In the genomic region with DNA sequence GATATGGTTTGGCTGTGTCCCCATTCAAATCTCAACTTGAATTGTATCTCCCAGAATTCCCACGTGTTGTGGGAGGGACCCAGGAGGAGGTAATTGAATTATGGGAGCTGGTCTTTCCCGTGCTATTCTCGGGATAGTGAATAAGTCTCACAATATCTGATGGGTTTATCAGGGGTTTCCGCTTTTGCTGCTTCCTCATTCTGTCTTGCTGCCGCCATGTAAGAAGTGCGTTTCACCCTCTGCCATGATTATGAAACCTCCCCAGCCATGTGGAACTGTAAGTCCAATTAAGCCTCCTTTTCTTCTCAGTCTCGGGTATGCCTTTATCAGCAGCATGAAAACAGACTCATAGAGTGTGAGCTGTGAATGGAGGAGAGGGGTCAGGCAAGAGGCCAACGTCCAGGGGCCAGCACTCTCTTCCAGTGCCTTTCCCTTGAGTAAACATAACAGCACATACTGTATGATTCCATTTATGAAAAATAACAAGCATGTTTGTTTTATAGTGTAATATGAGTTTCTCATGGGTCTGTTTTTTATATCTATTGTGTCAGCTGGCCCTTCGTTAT, we compare ENCODE assay signal across 21 cellular contexts. TPM values are rescaled to one million over a fixed set of nuclear protein-coding genes. Genes with fewer than 3 reads are reported as not detected.
A peak's percentile ranks its signal among the peaks of the same experiment; 100 is the strongest.
DNase-seq lines count a peak whose midpoint lies in the region; ATAC-seq, FAIRE-seq and TF ChIP-seq lines count a peak whose summit lies in the region.
"Had no signal": no experiment of that assay in that cellular context is flagged by ENCODE, and none has a peak within 500 bp of the region (broad histone marks: within the 10 kb centered on the region; RNA-seq: fewer than 3 reads in every experiment).

No MANE protein-coding gene starts in this region.

- H3K9me3 ChIP-seq in liver (ENCODE audit: control insufficient read depth in 4 of 4, low read length in 3 of 4) (no peaks in the 10 kb centered on the region), body of pancreas (no peaks in the 10 kb centered on the region)
- H3K9me3 ChIP-seq: prostate gland, suprapubic skin had no signal

- no peak overlapping the region for H3K9ac ChIP-seq in liver (ENCODE audit: low read depth in 1 of 2, low read length in 2 of 2)

- H3K36me3 ChIP-seq in liver (ENCODE audit: control insufficient read depth in 4 of 4, insufficient read depth in 3 of 4, low read depth in 1 of 4, low read length in 3 of 4) (no peaks in the 10 kb centered on the region), body of pancreas (replicated peaks in 1 of 2; ENCODE audit: insufficient read depth in 1 of 2, low read depth in 2 of 2) (no peaks in the 10 kb centered on the region)
- H3K36me3 ChIP-seq: prostate gland, suprapubic skin had no signal

- intact Hi-C loops in body of pancreas (cut with DNase I): no loop called here

- DNase-seq in HL-60 (ENCODE audit: low read depth in 1 of 2, low spot score in 1 of 2) (peak; percentile 49 to 75), NB4 (ENCODE audit: low read depth) (peak; percentile 28), amniotic epithelial cell (ENCODE audit: low read depth) (peak; percentile 75), LoVo (ENCODE audit: low spot score) (no peak), body of pancreas (no peak), GM19239 (ENCODE audit: insufficient read length, low spot score) (no peak), GM19238 (ENCODE audit: insufficient read length, low spot score) (no peak)
- DNase-seq: activated CD4-positive, alpha-beta T cell treated with anti-CD3 and anti-CD28 coated beads, Interleukin-2, amount 10 ng/mL, durations not matched to agents 24 days and 14 days; activated CD8-positive, alpha-beta memory T cell treated with anti-CD3 and anti-CD28 coated beads, Interleukin-2, amount 50 U/mL, for 4 hours; activated effector memory CD4-positive, alpha-beta T cell treated with anti-CD3 and anti-CD28 coated beads, Interleukin-2, amount 50 U/mL, for 16 hours; AML-193; anterior cingulate cortex; foreskin melanocyte; MM.1S; NCI-H1930; NCI-H524; T1000 had no signal

- H3K27ac ChIP-seq in HL-60 (replicated peaks): peak overlapping the region; percentile 52
- H3K27ac ChIP-seq in liver (ENCODE audit: low read depth in 1 of 2, low read length in 2 of 2): peak overlapping the region; percentile 28 to 47
- no peak overlapping the region for H3K27ac ChIP-seq in body of pancreas
- H3K27ac ChIP-seq: prostate gland, suprapubic skin had no signal

- FAIRE-seq in GM19239 (lab: Jason Lieb, UNC): no peak

- H3K27me3 ChIP-seq in HL-60 (ENCODE audit: insufficient read depth, poor library complexity, severe bottlenecking): no peaks in the 10 kb centered on the region
- no peaks in the 10 kb centered on the region for H3K27me3 ChIP-seq in liver (ENCODE audit: control insufficient read depth in 4 of 4, insufficient read depth in 4 of 4, low read length in 3 of 4)
- H3K27me3 ChIP-seq in body of pancreas: no peaks in the 10 kb centered on the region

- TF ChIP-seq CTCF in HL-60 (IDR thresholded peaks at IDR 0.05; ENCODE audit: insufficient read depth, low read length) (no peak), NB4 (IDR thresholded peaks at IDR 0.05; ENCODE audit: low read depth, low read length) (no peak), liver (IDR thresholded peaks at IDR 0.05; ENCODE audit: low read depth, low read length, missing input control) (no peak), body of pancreas (IDR thresholded peaks at IDR 0.05) (no peak)

- WGBS in liver: 73% methylated on average over 9 of the region's 9 CpGs
- 68 to 81% methylated on average over 9 of the region's 9 CpGs for WGBS in body of pancreas, 2 donors

- H3K4me3 ChIP-seq in HL-60 (replicated peaks; ENCODE audit: insufficient read depth, low read length) (no peak overlapping the region), NB4 (ENCODE audit: low read depth, low read length) (no peak overlapping the region), liver (ENCODE audit: low read depth in 1 of 3, low read length in 3 of 3) (peak overlapping the region; percentile 0 to 35 (median 14)), body of pancreas (no peak overlapping the region)
- H3K4me3 ChIP-seq: prostate gland, suprapubic skin had no signal

- no peak for TF ChIP-seq RAD21 in liver (IDR thresholded peaks at IDR 0.05)

- H3K4me1 ChIP-seq in liver (ENCODE audit: control insufficient read depth in 4 of 4, insufficient read depth in 4 of 4, low read length in 3 of 4) (peaks cover 0 to 6% (median under 1%) of the 10 kb centered on the region in 4 donors), body of pancreas (no peaks in the 10 kb centered on the region)
- H3K4me1 ChIP-seq: prostate gland, suprapubic skin had no signal

- TF ChIP-seq POLR2A in NB4 (IDR thresholded peaks at IDR 0.05; ENCODE audit: extremely low read depth, insufficient read length): no peak
- TF ChIP-seq POLR2A in body of pancreas (IDR thresholded peaks at IDR 0.05): no peak

- no peak for ATAC-seq in body of pancreas

TF ChIP-seq in liver, 16 proteins besides CTCF, POLR2A, EP300 and RAD21:
- TF ChIP-seq RXRA (IDR thresholded peaks at IDR 0.05) (peak; percentile 23 to 25), NR2F2 (IDR thresholded peaks at IDR 0.05) (peak; percentile 71), HNF4A (conservative IDR thresholded peaks at IDR 0.05) (peak in 1 of 2 donors; percentile 2)
- TF ChIP-seq, protein P1, sequence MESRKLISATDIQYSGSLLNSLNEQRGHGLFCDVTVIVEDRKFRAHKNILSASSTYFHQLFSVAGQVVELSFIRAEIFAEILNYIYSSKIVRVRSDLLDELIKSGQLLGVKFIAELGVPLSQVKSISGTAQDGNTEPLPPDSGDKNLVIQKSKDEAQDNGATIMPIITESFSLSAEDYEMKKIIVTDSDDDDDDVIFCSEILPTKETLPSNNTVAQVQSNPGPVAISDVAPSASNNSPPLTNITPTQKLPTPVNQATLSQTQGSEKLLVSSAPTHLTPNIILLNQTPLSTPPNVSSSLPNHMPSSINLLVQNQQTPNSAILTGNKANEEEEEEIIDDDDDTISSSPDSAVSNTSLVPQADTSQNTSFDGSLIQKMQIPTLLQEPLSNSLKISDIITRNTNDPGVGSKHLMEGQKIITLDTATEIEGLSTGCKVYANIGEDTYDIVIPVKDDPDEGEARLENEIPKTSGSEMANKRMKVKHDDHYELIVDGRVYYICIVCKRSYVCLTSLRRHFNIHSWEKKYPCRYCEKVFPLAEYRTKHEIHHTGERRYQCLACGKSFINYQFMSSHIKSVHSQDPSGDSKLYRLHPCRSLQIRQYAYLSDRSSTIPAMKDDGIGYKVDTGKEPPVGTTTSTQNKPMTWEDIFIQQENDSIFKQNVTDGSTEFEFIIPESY (IDR thresholded peaks at IDR 0.05): no peak
- TF ChIP-seq, protein P2, sequence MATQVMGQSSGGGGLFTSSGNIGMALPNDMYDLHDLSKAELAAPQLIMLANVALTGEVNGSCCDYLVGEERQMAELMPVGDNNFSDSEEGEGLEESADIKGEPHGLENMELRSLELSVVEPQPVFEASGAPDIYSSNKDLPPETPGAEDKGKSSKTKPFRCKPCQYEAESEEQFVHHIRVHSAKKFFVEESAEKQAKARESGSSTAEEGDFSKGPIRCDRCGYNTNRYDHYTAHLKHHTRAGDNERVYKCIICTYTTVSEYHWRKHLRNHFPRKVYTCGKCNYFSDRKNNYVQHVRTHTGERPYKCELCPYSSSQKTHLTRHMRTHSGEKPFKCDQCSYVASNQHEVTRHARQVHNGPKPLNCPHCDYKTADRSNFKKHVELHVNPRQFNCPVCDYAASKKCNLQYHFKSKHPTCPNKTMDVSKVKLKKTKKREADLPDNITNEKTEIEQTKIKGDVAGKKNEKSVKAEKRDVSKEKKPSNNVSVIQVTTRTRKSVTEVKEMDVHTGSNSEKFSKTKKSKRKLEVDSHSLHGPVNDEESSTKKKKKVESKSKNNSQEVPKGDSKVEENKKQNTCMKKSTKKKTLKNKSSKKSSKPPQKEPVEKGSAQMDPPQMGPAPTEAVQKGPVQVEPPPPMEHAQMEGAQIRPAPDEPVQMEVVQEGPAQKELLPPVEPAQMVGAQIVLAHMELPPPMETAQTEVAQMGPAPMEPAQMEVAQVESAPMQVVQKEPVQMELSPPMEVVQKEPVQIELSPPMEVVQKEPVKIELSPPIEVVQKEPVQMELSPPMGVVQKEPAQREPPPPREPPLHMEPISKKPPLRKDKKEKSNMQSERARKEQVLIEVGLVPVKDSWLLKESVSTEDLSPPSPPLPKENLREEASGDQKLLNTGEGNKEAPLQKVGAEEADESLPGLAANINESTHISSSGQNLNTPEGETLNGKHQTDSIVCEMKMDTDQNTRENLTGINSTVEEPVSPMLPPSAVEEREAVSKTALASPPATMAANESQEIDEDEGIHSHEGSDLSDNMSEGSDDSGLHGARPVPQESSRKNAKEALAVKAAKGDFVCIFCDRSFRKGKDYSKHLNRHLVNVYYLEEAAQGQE (IDR thresholded peaks at IDR 0.05): no peak

RNA-seq across cellular contexts. Expression of a gene that starts 16.3 kb away (rescaled TPM):
- total RNA-seq in liver (not detected), body of pancreas (not detected)
- under 1 TPM in 1 of 2 donors, not detected in 1; 0.13 TPM for polyA plus RNA-seq in liver
- total RNA-seq: activated CD4-positive, alpha-beta T cell treated with anti-CD3 and anti-CD28 coated beads, Interleukin-2, amount 10 ng/mL, durations not matched to agents 24 days and 14 days; OCI-LY7; prostate gland had no signal

Comparison
In these comparisons a context has a peak if more than half of its experiments do, and no peak if none do; other contexts are left out.
1. DNase-seq: peak in HL-60 (2 of 2), NB4 (single experiment) and amniotic epithelial cell (single experiment); none in LoVo (single experiment), body of pancreas (0 of 4), GM19239 (single experiment) and GM19238 (single experiment).
2. H3K27ac ChIP-seq: peak in HL-60 (single experiment) and liver (2 of 2); none in body of pancreas (0 of 4).
3. H3K4me3 ChIP-seq: peak in liver (3 of 3); none in HL-60 (single experiment), NB4 (single experiment) and body of pancreas (0 of 2).